In the genomic region with DNA sequence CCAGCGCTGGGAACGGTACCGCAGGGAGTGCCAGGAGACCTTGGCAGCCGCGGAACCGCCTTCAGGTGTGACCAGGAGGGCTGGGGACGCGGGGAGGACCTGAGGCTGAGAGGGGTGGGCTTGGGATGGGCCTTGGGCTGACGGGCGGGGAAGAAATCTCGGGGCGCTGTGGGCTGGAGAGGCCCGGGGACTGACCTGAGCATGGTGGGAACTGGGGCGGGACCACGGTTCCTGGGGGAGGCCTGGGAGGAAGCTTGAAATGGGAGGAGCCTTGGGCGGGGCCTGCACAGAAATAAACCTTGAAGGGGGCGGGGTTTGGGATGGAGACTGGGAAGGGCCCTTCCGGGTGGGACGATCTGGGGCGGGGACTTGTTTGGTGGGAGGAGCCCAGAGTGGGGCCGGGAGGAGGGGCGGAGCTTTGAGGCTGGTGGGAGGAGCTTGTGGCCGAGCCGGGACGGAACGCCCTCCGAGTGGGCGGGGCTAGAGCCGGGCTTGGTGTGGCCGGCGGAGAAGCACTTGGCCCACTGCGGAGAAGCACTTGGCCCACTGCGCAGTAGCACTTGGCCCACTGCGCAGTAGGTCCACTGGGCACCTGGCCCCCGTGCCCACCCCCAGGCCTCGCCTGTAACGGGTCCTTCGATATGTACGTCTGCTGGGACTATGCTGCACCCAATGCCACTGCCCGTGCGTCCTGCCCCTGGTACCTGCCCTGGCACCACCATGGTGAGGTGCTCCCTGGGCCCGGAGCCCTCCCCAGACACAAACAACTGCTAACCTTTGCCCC, we compare ENCODE assay signal across 8 cellular contexts.
DNase-seq lines count a peak whose midpoint lies in the region; ATAC-seq and TF ChIP-seq lines count a peak whose summit lies in the region.

No MANE protein-coding gene starts in this region.

- no peak for TF ChIP-seq POLR2A in erythroblast (IDR thresholded peaks at IDR 0.05; ENCODE audit: low read length)

- ATAC-seq in GM21786 (IDR thresholded peaks at IDR 0.05; ENCODE audit: unreplicated experiment): peak; percentile 39

- DNase-seq in EH (ENCODE audit: low read depth): peak; percentile 88
- peak; percentile 89 for DNase-seq in NCI-H2029 (lab: John Stamatoyannopoulos, UW)
- DNase-seq in activated CD8-positive, alpha-beta memory T cell treated with anti-CD3 and anti-CD28 coated beads for 24 hours: peak; percentile 84
- peak; percentile 88 to 91 for DNase-seq in erythroblast (lab: John Stamatoyannopoulos, UW)
- peak; percentile 63 for DNase-seq in midbrain (lab: John Stamatoyannopoulos, UW)
- peak; percentile 61 for DNase-seq in superior temporal gyrus (ENCODE audit: extremely low spot score)
- DNase-seq in cortex of kidney (lab: John Stamatoyannopoulos, UW): no peak
